ENCODE assay signal across 26 cellular contexts in the genomic region with DNA sequence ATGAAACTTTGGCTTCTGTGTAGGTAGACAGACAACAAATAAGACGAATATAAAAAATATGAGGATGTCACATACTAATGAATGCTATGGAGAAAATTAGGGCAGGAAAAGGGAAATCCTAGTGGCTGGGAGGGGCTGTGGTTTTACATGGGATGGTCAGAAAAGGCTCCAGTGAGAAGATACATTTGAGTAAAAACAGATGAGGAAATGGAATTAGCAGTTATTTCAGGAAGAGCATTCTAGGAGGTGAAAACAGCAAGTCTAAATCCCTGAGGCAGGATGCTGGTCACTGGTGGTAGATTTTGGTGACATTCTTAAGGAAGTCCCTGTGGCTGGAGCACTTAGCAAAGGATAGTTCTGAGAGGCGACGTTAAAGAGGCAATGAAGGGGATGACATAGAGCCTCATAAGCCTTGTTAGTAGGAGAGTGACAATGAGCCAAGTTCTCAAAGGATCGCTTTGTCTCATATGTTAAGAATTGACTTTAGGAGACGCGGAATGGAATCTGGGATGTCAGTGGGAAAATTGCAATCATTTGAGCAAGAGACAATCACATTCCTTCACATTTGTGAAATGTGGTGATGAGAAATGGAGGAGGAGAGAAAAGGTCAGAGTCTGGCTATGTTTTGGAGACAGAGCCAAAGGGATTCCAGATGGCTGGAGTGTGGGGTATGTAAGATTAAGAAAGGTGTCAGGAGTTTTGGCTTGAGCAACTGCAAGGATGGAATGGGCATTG.
"Had no signal": no experiment of that assay in that cellular context is flagged by ENCODE, and none has a peak within 500 bp of the region (broad histone marks: within the 10 kb centered on the region; RNA-seq: fewer than 3 reads in every experiment).

No MANE protein-coding gene starts in this region.

- DNase-seq: activated CD4-positive, alpha-beta memory T cell treated with anti-CD3 and anti-CD28 coated beads for 36 hours; activated CD4-positive, alpha-beta T cell treated with anti-CD3 and anti-CD28 coated beads, Interleukin-2, amount 10 ng/mL, durations not matched to agents 7 days and 5 days; activated CD8-positive, alpha-beta memory T cell treated with anti-CD3 and anti-CD28 coated beads for 24 hours; activated effector memory CD4-positive, alpha-beta T cell treated with anti-CD3 and anti-CD28 coated beads, Interleukin-2, amount 50 U/mL, for 16 hours; activated naive CD4-positive, alpha-beta T cell treated with Interleukin-2 at 50 U/mL for 16 hours; activated naive CD8-positive, alpha-beta T cell treated with anti-CD3 and anti-CD28 coated beads, Interleukin-2, amount 50 U/mL, for 24 hours; activated T-cell treated with anti-CD3 and anti-CD28 coated beads, Interleukin-2, amount 50 U/mL, for 4 hours; amniotic stem cell; MG63; MV-4-11; NCI-H1092 treated with DMSO at 0.1 percent for 48 hours; NCI-H1417 treated with DMSO at 0.1 percent for 48 hours; NCI-H1694 treated with DMSO at 0.1 percent for 48 hours; NCI-H2029 treated with DMSO at 0.1 percent for 48 hours; NCI-H524; Peyer's patch; Right ventricle myocardium superior; SW 1271 had no signal

- H3K4me3 ChIP-seq: ascending aorta, cardiac muscle cell, MG63, Peyer's patch, SJSA1 had no signal

- ATAC-seq: activated naive CD4-positive, alpha-beta T cell treated with anti-CD3 and anti-CD28 coated beads, Interleukin-2, amount 50 U/mL, for 72 hours; activated naive CD8-positive, alpha-beta T cell treated with anti-CD3 and anti-CD28 coated beads, Interleukin-2, amount 50 U/mL, for 24 hours; activated T-cell treated with anti-CD3 and anti-CD28 coated beads, Interleukin-2, amount 50 U/mL, for 4 hours; SK-N-SH treated with all-trans-retinoic acid at 6 μM for 48 hours; WTC11 had no signal

- H3K36me3 ChIP-seq: ascending aorta, cardiac muscle cell, MG63, Peyer's patch, SJSA1 had no signal

- H3K4me1 ChIP-seq: ascending aorta, Peyer's patch had no signal

- H3K27ac ChIP-seq: ascending aorta, cardiac muscle cell, KMS-11, Peyer's patch, RWPE1, SJSA1 had no signal

- H3K9me3 ChIP-seq: ascending aorta, MG63, Peyer's patch had no signal

- H3K27me3 ChIP-seq: ascending aorta, cardiac muscle cell, MG63, Peyer's patch, SJSA1 had no signal
